ENCODE assay signal across 27 cellular contexts in the genomic region with DNA sequence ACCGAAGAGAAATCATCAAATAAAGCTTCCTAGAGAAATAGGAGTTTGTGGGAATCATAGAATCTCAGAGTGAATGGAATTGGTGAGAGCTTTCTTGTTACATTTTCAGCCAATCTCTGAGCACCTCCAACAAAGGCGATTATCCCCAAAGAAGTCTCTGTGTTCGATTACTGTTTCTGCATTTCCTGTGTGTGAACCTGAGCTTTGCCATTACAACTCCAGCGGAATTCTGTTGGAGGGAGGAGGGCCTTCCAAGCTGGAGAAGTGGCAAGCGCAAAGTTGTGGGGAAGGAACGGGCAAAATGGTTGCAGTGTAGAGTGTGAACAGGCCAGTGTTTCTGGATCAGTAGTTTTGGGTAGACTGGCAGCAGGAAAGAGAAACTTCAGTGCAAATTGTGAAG.
"Had no signal": no experiment of that assay in that cellular context is flagged by ENCODE, and none has a peak within 500 bp of the region (broad histone marks: within the 10 kb centered on the region; RNA-seq: fewer than 3 reads in every experiment).

No MANE protein-coding gene starts in this region.

- H3K4me3 ChIP-seq: dorsolateral prefrontal cortex, gastrocnemius medialis, left lung, smooth muscle cell, suprapubic skin, transverse colon, vagina had no signal

- H3K4me3 Mint-ChIP-seq: naive thymus-derived CD8-positive, alpha-beta T cell; stimulated activated naive CD8-positive, alpha-beta T cell treated with anti-CD3 and anti-CD28 coated beads, Interleukin-15, amount 100 ng/mL, for 72 hours had no signal

- H3K36me3 ChIP-seq: gastrocnemius medialis, left lung, suprapubic skin, transverse colon, vagina had no signal

- DNase-seq: dorsolateral prefrontal cortex; effector CD4-positive, alpha-beta T cell; foreskin fibroblast; gastrocnemius medialis; head of caudate nucleus; left cardiac atrium; left lung; mesenchymal stem cell; midbrain; naive thymus-derived CD8-positive, alpha-beta T cell; stimulated activated CD4-positive, alpha-beta T cell treated with anti-CD3 and anti-CD28 coated beads, Interleukin-12 subunit alpha, Interleukin-12 subunit beta, amount 100 ng/mL, for 4 hours; stimulated activated CD4-positive, alpha-beta T cell treated with anti-CD3 and anti-CD28 coated beads, Interleukin-1b, Interleukin-23, amount 100 ng/mL, for 48 hours; stimulated activated CD4-positive, alpha-beta T cell treated with anti-CD3 and anti-CD28 coated beads, Interleukin-4, amount 100 ng/mL, for 1 hour; stimulated activated CD8-positive, alpha-beta memory T cell treated with anti-CD3 and anti-CD28 coated beads, Interleukin-4, amount 100 ng/mL, for 48 hours; stimulated activated naive CD4-positive, alpha-beta T cell; stimulated activated naive CD8-positive, alpha-beta T cell treated with anti-CD3 and anti-CD28 coated beads, Interleukin-15, amount 100 ng/mL, for 72 hours; transverse colon had no signal

- H3K27me3 Mint-ChIP-seq: naive thymus-derived CD8-positive, alpha-beta T cell; progenitor cell of endocrine pancreas; stimulated activated naive CD8-positive, alpha-beta T cell treated with anti-CD3 and anti-CD28 coated beads, Interleukin-15, amount 100 ng/mL, for 72 hours had no signal

- H3K9me3 ChIP-seq: gastrocnemius medialis, left lung, suprapubic skin, transverse colon, vagina had no signal

- H3K9me3 Mint-ChIP-seq: stimulated activated naive CD8-positive, alpha-beta T cell treated with anti-CD3 and anti-CD28 coated beads, Interleukin-15, amount 100 ng/mL, for 72 hours had no signal

- H3K79me2 ChIP-seq: parathyroid adenoma had no signal

- H3K4me1 ChIP-seq: gastrocnemius medialis, left lung, parathyroid adenoma, transverse colon, vagina had no signal

- ATAC-seq: esophagus mucosa; gastrocnemius medialis; left lung; naive thymus-derived CD8-positive, alpha-beta T cell; sciatic nerve; stimulated activated naive CD8-positive, alpha-beta T cell treated with anti-CD3 and anti-CD28 coated beads, Interleukin-15, amount 100 ng/mL, for 72 hours had no signal

- H3K4me1 Mint-ChIP-seq: stimulated activated naive CD8-positive, alpha-beta T cell treated with anti-CD3 and anti-CD28 coated beads, Interleukin-15, amount 100 ng/mL, for 72 hours had no signal

- H3K27ac ChIP-seq: epithelial cell of prostate, gastrocnemius medialis, left lung, parathyroid adenoma, suprapubic skin, transverse colon, vagina had no signal

- H3K27me3 ChIP-seq: dorsolateral prefrontal cortex, gastrocnemius medialis, left lung, suprapubic skin, transverse colon, vagina had no signal

- H2AFZ ChIP-seq: parathyroid adenoma had no signal

- H3K4me2 ChIP-seq: smooth muscle cell had no signal

- H3K27ac Mint-ChIP-seq: progenitor cell of endocrine pancreas; stimulated activated naive CD8-positive, alpha-beta T cell treated with anti-CD3 and anti-CD28 coated beads, Interleukin-15, amount 100 ng/mL, for 72 hours had no signal

- FAIRE-seq: colon, islet of Langerhans had no signal

- H3K9ac ChIP-seq: parathyroid adenoma had no signal
